In genomic region chr19:46955813-46956371, GRCh38 we compare ENCODE assay signal across 12 cellular contexts.
DNase-seq lines count a peak whose midpoint lies in the region; ATAC-seq and TF ChIP-seq lines count a peak whose summit lies in the region.
"Had no signal": no experiment of that assay in that cellular context is flagged by ENCODE, and none has a peak within 500 bp of the region (broad histone marks: within the 10 kb centered on the region; RNA-seq: fewer than 3 reads in every experiment).

No MANE protein-coding gene starts in this region.

- peaks cover 81% of the 10 kb centered on the region for H3K4me1 ChIP-seq in CD4-positive, CD25-positive, alpha-beta regulatory T cell (ENCODE audit: control insufficient read depth, insufficient read depth, low read length, poor library complexity, severe bottlenecking)
- H3K4me1 ChIP-seq in Karpas-422 (ENCODE audit: low read length) (peaks cover 40% of the 10 kb centered on the region), neutrophil (ENCODE audit: control insufficient read depth in 1 of 2, insufficient read depth in 1 of 2, low read depth in 1 of 2, low read length in 1 of 2) (peaks cover 12 to 15% of the 10 kb centered on the region in 2 experiments)

- no peak overlapping the region for H3K4me2 ChIP-seq in Karpas-422 (ENCODE audit: low read depth, low read length, poor library complexity, severe bottlenecking)

- no peaks in the 10 kb centered on the region for H3K27me3 ChIP-seq in CD4-positive, CD25-positive, alpha-beta regulatory T cell (ENCODE audit: control insufficient read depth, insufficient read depth, low read length)
- no peaks in the 10 kb centered on the region for H3K27me3 ChIP-seq in Karpas-422 (ENCODE audit: low read length)
- no peaks in the 10 kb centered on the region for H3K27me3 ChIP-seq in neutrophil

- no peak overlapping the region for H3K9ac ChIP-seq in Karpas-422 (ENCODE audit: low read length)

- no peaks in the 10 kb centered on the region for H3K36me3 ChIP-seq in CD4-positive, CD25-positive, alpha-beta regulatory T cell (ENCODE audit: control insufficient read depth, insufficient read depth, low read length)
- 0 out of 2 replicates have a peak, but pooled peaks cover 3% of the 10 kb centered on the region for H3K36me3 ChIP-seq in Karpas-422 (ENCODE audit: insufficient read depth, low read length)
- H3K36me3 ChIP-seq in neutrophil, result no peaks in the 10 kb centered on the region

- no peak for ATAC-seq in CD4-positive, CD25-positive, alpha-beta regulatory T cell (ENCODE audit: low read depth in 2 of 2)
- ATAC-seq in HG02763 (IDR thresholded peaks at IDR 0.05; ENCODE audit: unreplicated experiment), result no peak
- ATAC-seq: HCT116 had no signal

- H3K27ac ChIP-seq in CD4-positive, CD25-positive, alpha-beta regulatory T cell (ENCODE audit: insufficient read depth, low read length, poor library complexity, severe bottlenecking), result peak overlapping the region; percentile 86
- H3K27ac ChIP-seq in Karpas-422 (ENCODE audit: low read length), result peak overlapping the region; percentile 38
- H3K27ac ChIP-seq in neutrophil, result peak overlapping the region; percentile 71
- no peak overlapping the region for H3K27ac ChIP-seq in RWPE1

- no peak overlapping the region for H2AFZ ChIP-seq in Karpas-422 (ENCODE audit: low read length)

- no peaks in the 10 kb centered on the region for H3K9me3 ChIP-seq in CD4-positive, CD25-positive, alpha-beta regulatory T cell (ENCODE audit: control insufficient read depth in 2 of 2, low read length in 2 of 2)
- H3K9me3 ChIP-seq in Karpas-422 (ENCODE audit: low read length), result no peaks in the 10 kb centered on the region
- H3K9me3 ChIP-seq in neutrophil, result no peaks in the 10 kb centered on the region

- peaks cover 89% of the 10 kb centered on the region for H3K79me2 ChIP-seq in Karpas-422 (ENCODE audit: low read length)

- H3K27me3 Mint-ChIP-seq in CD4-positive, CD25-positive, alpha-beta regulatory T cell, result no peaks in the 10 kb centered on the region
- no peaks in the 10 kb centered on the region for H3K27me3 Mint-ChIP-seq in activated naive CD4-positive, alpha-beta T cell treated with anti-CD3 and anti-CD28 coated beads, Interleukin-2, amount 50 U/mL, for 24 hours

- H3K4me3 Mint-ChIP-seq in CD4-positive, CD25-positive, alpha-beta regulatory T cell, result peak overlapping the region; percentile 63 to 92 (median 84)
- H3K4me3 Mint-ChIP-seq in activated naive CD4-positive, alpha-beta T cell treated with anti-CD3 and anti-CD28 coated beads, Interleukin-2, amount 50 U/mL, for 24 hours, result peak overlapping the region; percentile 87

- no peaks in the 10 kb centered on the region for H3K9me2 ChIP-seq in Karpas-422 (replicated peaks; ENCODE audit: insufficient read depth, low read length)

- POLR2A ChIA-PET in RWPE1 (lab: Yijun Ruan, JAX; ENCODE audit: low non-redundant PET), result no interaction called here

- TF ChIP-seq CTCF in neutrophil (IDR thresholded peaks at IDR 0.05), result no peak
- no peak for TF ChIP-seq CTCF in RWPE1 (conservative IDR thresholded peaks at IDR 0.05; ENCODE audit: low read depth)

- H3K4me1 Mint-ChIP-seq in CD4-positive, CD25-positive, alpha-beta regulatory T cell, result peaks cover 26 to 73% (median 51%) of the 10 kb centered on the region in 4 donors
- peaks cover 49% of the 10 kb centered on the region for H3K4me1 Mint-ChIP-seq in activated naive CD4-positive, alpha-beta T cell treated with anti-CD3 and anti-CD28 coated beads, Interleukin-2, amount 50 U/mL, for 24 hours

- peak overlapping the region; percentile 83 to 99 (median 95) for H3K27ac Mint-ChIP-seq in CD4-positive, CD25-positive, alpha-beta regulatory T cell
- peak overlapping the region; percentile 86 for H3K27ac Mint-ChIP-seq in activated naive CD4-positive, alpha-beta T cell treated with anti-CD3 and anti-CD28 coated beads, Interleukin-2, amount 50 U/mL, for 24 hours

- no peak for DNase-seq in CD4-positive, CD25-positive, alpha-beta regulatory T cell
- DNase-seq in Karpas-422 (no peak), HUDEP-2 (lab: John Stamatoyannopoulos, UW; ENCODE audit: unreplicated experiment in 76 of 76) (no peak), SHP77 (lab: John Stamatoyannopoulos, UW) (no peak), RWPE1 (ENCODE audit: low spot score) (no peak)
- DNase-seq: cortex of kidney, kidney, NCI-H2171 had no signal

- H3K36me3 Mint-ChIP-seq in CD4-positive, CD25-positive, alpha-beta regulatory T cell, result peaks cover 7% of the 10 kb centered on the region
- H3K36me3 Mint-ChIP-seq in activated naive CD4-positive, alpha-beta T cell treated with anti-CD3 and anti-CD28 coated beads, Interleukin-2, amount 50 U/mL, for 24 hours, result peaks cover 1% of the 10 kb centered on the region

- H3K9me3 Mint-ChIP-seq in CD4-positive, CD25-positive, alpha-beta regulatory T cell, result no peaks in the 10 kb centered on the region
- H3K9me3 Mint-ChIP-seq in activated naive CD4-positive, alpha-beta T cell treated with anti-CD3 and anti-CD28 coated beads, Interleukin-2, amount 50 U/mL, for 24 hours, result no peaks in the 10 kb centered on the region

- peak overlapping the region; percentile 95 for H3K4me3 ChIP-seq in CD4-positive, CD25-positive, alpha-beta regulatory T cell (ENCODE audit: low read depth, low read length)
- H3K4me3 ChIP-seq in Karpas-422 (ENCODE audit: low read length) (no peak overlapping the region), neutrophil (ENCODE audit: low read depth in 1 of 2, low read length in 1 of 2) (no peak overlapping the region)

- H4K20me1 ChIP-seq in Karpas-422 (ENCODE audit: insufficient read depth, low read depth, low read length), result no peaks in the 10 kb centered on the region

- CTCF ChIA-PET in RWPE1 (lab: Yijun Ruan, JAX), result no interaction called here
